Comparison of ENCODE assay signal across 17 cellular contexts in the genomic region with DNA sequence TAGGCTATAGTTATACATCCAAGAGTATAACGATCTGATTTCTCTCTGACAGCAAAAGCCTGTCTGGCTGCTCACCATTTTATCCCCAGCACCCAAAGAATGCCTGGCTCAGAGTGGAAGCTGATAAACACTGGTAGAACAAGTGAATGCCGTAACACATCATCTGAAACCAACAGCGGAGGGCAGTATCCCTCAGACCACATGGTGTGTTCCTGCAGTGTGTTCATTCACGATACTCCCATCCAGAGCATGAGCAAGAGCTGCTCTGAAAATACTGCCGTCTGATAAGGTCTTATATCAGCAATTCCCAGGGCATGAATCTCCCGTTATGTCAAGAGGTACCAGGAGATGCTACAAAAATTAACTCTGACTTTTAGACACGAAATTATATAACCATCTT.
A peak's percentile ranks its signal among the peaks of the same experiment; 100 is the strongest.
DNase-seq lines count a peak whose midpoint lies in the region; ATAC-seq and TF ChIP-seq lines count a peak whose summit lies in the region.
"Had no signal": no experiment of that assay in that cellular context is flagged by ENCODE, and none has a peak within 500 bp of the region (broad histone marks: within the 10 kb centered on the region; RNA-seq: fewer than 3 reads in every experiment).

No MANE protein-coding gene starts in this region.

- no peak overlapping the region for H3K9ac ChIP-seq in mesendoderm (ENCODE audit: low read length)

- no peak overlapping the region for H2BK5ac ChIP-seq in mesendoderm (ENCODE audit: low read length)

- no peaks in the 10 kb centered on the region for H3K9me3 ChIP-seq in stomach
- H3K9me3 ChIP-seq: breast epithelium, SJCRH30 had no signal

- H2AK5ac ChIP-seq in mesendoderm (ENCODE audit: low read length), result no peak overlapping the region

- ATAC-seq in HG03280 (IDR thresholded peaks at IDR 0.05; ENCODE audit: unreplicated experiment), result no peak
- ATAC-seq in activated CD8-positive, alpha-beta T cell treated with anti-CD3 and anti-CD28 coated beads, Interleukin-2, amount 10 ng/mL, durations not matched to agents 7 days and 5 days, result no peak
- ATAC-seq: activated naive CD4-positive, alpha-beta T cell treated with anti-CD3 and anti-CD28 coated beads, Interleukin-2, amount 50 U/mL, for 72 hours; effector memory CD8-positive, alpha-beta T cell; naive thymus-derived CD8-positive, alpha-beta T cell had no signal

- no peak for TF ChIP-seq POLR2A in stomach (IDR thresholded peaks at IDR 0.05)

- H3K4me1 ChIP-seq in mesendoderm (ENCODE audit: control insufficient read depth, low read depth, low read length) (peaks cover 10% of the 10 kb centered on the region), stomach (peaks cover 0 to 24% (median 4%) of the 10 kb centered on the region in 4 donors)
- H3K4me1 ChIP-seq: breast epithelium, SJCRH30 had no signal

- H3K4me3 Mint-ChIP-seq in activated CD8-positive, alpha-beta T cell treated with anti-CD3 and anti-CD28 coated beads, Interleukin-2, amount 10 ng/mL, durations not matched to agents 7 days and 5 days, result no peak overlapping the region
- H3K4me3 Mint-ChIP-seq: activated CD4-positive, alpha-beta T cell treated with anti-CD3 and anti-CD28 coated beads, Interleukin-2, amount 10 ng/mL, durations not matched to agents 24 days and 14 days; effector memory CD8-positive, alpha-beta T cell; naive thymus-derived CD8-positive, alpha-beta T cell had no signal

- no peaks in the 10 kb centered on the region for H3K4me1 Mint-ChIP-seq in activated CD8-positive, alpha-beta T cell treated with anti-CD3 and anti-CD28 coated beads, Interleukin-2, amount 10 ng/mL, durations not matched to agents 7 days and 5 days (ENCODE audit: low read depth)
- H3K4me1 Mint-ChIP-seq: activated CD4-positive, alpha-beta T cell treated with anti-CD3 and anti-CD28 coated beads, Interleukin-2, amount 10 ng/mL, durations not matched to agents 24 days and 14 days; naive thymus-derived CD8-positive, alpha-beta T cell had no signal

- no CpG with 5 or more reads among the region's 7 CpGs for WGBS in mesendoderm (ENCODE audit: extremely low coverage, insufficient coverage, low lambda C conversion rate)
- WGBS in stomach, 5 donors, result 31 to 59% (median 39%) methylated on average over 7 of the region's 7 CpGs

- H4K8ac ChIP-seq in mesendoderm (ENCODE audit: low read depth, low read length), result no peak overlapping the region

- H3K4me3 ChIP-seq in choroid plexus epithelial cell (ENCODE audit: low read depth, low read length) (no peak overlapping the region), mesendoderm (ENCODE audit: low read length) (no peak overlapping the region), stomach (no peak overlapping the region)
- H3K4me3 ChIP-seq: breast epithelium, SJCRH30 had no signal

- POLR2A ChIA-PET in activated CD8-positive, alpha-beta T cell treated with anti-CD3 and anti-CD28 coated beads, Interleukin-2, amount 10 ng/mL, durations not matched to agents 7 days and 5 days (lab: Charles Lee), result no interaction called here

- no peak overlapping the region for H3K4ac ChIP-seq in mesendoderm (ENCODE audit: low read depth, low read length)

- H3K23ac ChIP-seq in mesendoderm (ENCODE audit: low read length), result no peak overlapping the region

- H3K27me3 ChIP-seq in mesendoderm (ENCODE audit: insufficient read depth, low read length, poor library complexity) (no peaks in the 10 kb centered on the region), stomach (no peaks in the 10 kb centered on the region)
- H3K27me3 ChIP-seq: breast epithelium, SJCRH30 had no signal

- CTCF ChIA-PET in activated CD8-positive, alpha-beta T cell treated with anti-CD3 and anti-CD28 coated beads, Interleukin-2, amount 10 ng/mL, durations not matched to agents 7 days and 5 days (lab: Charles Lee), result interaction anchor here (1.4 kb wide), 1 partner anchor 39 kb away, joined by 3 read pairs; no protein-coding TSS in a partner anchor

- H3K56ac ChIP-seq in mesendoderm (ENCODE audit: low read length), result no peak overlapping the region

- TF ChIP-seq EP300 in stomach (IDR thresholded peaks at IDR 0.05), result no peak

- no peaks in the 10 kb centered on the region for H3K9me3 Mint-ChIP-seq in activated CD8-positive, alpha-beta T cell treated with anti-CD3 and anti-CD28 coated beads, Interleukin-2, amount 10 ng/mL, durations not matched to agents 7 days and 5 days (ENCODE audit: insufficient read depth)
- H3K9me3 Mint-ChIP-seq: activated CD4-positive, alpha-beta T cell treated with anti-CD3 and anti-CD28 coated beads, Interleukin-2, amount 10 ng/mL, durations not matched to agents 24 days and 14 days; activated naive CD4-positive, alpha-beta T cell treated with anti-CD3 and anti-CD28 coated beads, Interleukin-2, amount 50 U/mL, for 72 hours; effector memory CD8-positive, alpha-beta T cell; naive thymus-derived CD8-positive, alpha-beta T cell had no signal

- H3K4me2 ChIP-seq in mesendoderm (ENCODE audit: low read length), result no peak overlapping the region

- H3K27me3 Mint-ChIP-seq in activated CD8-positive, alpha-beta T cell treated with anti-CD3 and anti-CD28 coated beads, Interleukin-2, amount 10 ng/mL, durations not matched to agents 7 days and 5 days (ENCODE audit: low read depth), result peaks cover 6% of the 10 kb centered on the region

- H4K5ac ChIP-seq in mesendoderm (ENCODE audit: low read length), result no peak overlapping the region

- H3K27ac ChIP-seq in mesendoderm (ENCODE audit: low read depth, low read length), result no peak overlapping the region
- H3K27ac ChIP-seq in stomach, result no peak overlapping the region
- H3K27ac ChIP-seq: breast epithelium, SJCRH30 had no signal

- H3K36me3 ChIP-seq in mesendoderm (ENCODE audit: control insufficient read depth, insufficient read depth, low read length) (no peaks in the 10 kb centered on the region), stomach (no peaks in the 10 kb centered on the region)
- H3K36me3 ChIP-seq: breast epithelium had no signal

- no peak overlapping the region for H2BK120ac ChIP-seq in mesendoderm (ENCODE audit: low read depth, low read length)

- intact Hi-C loops in stomach (cut with DNase I; ENCODE audit: low total_unique reads), result no loop called here

- no peaks in the 10 kb centered on the region for H3K36me3 Mint-ChIP-seq in activated CD8-positive, alpha-beta T cell treated with anti-CD3 and anti-CD28 coated beads, Interleukin-2, amount 10 ng/mL, durations not matched to agents 7 days and 5 days (ENCODE audit: low read depth)
- H3K36me3 Mint-ChIP-seq: activated naive CD4-positive, alpha-beta T cell treated with anti-CD3 and anti-CD28 coated beads, Interleukin-2, amount 50 U/mL, for 72 hours; naive thymus-derived CD8-positive, alpha-beta T cell had no signal

- no peaks in the 10 kb centered on the region for H3K79me2 ChIP-seq in mesendoderm (ENCODE audit: control insufficient read depth, insufficient read depth, low read length)

- H3K27ac Mint-ChIP-seq in activated CD8-positive, alpha-beta T cell treated with anti-CD3 and anti-CD28 coated beads, Interleukin-2, amount 10 ng/mL, durations not matched to agents 7 days and 5 days, result no peak overlapping the region
- H3K27ac Mint-ChIP-seq: activated CD4-positive, alpha-beta T cell treated with anti-CD3 and anti-CD28 coated beads, Interleukin-2, amount 10 ng/mL, durations not matched to agents 24 days and 14 days; activated naive CD4-positive, alpha-beta T cell treated with anti-CD3 and anti-CD28 coated beads, Interleukin-2, amount 50 U/mL, for 72 hours; effector memory CD8-positive, alpha-beta T cell; naive thymus-derived CD8-positive, alpha-beta T cell had no signal

- no peaks in the 10 kb centered on the region for H3K79me1 ChIP-seq in mesendoderm (ENCODE audit: low read length)

- DNase-seq in Ammon's horn (ENCODE audit: low spot score), result peak; percentile 86
- peak; percentile 7 for DNase-seq in NCI-H69 (lab: John Stamatoyannopoulos, UW)
- DNase-seq in choroid plexus epithelial cell (ENCODE audit: low read depth), result peak; percentile 41
- DNase-seq in mesendoderm, result peak; percentile 26
- DNase-seq in stomach, result no peak
- no peak for DNase-seq in epidermal melanocyte (ENCODE audit: insufficient read length, low spot score)
- DNase-seq in activated CD8-positive, alpha-beta T cell treated with anti-CD3 and anti-CD28 coated beads, Interleukin-2, amount 10 ng/mL, durations not matched to agents 7 days and 5 days, result no peak
- DNase-seq: activated CD4-positive, alpha-beta T cell treated with anti-CD3 and anti-CD28 coated beads, Interleukin-2, amount 10 ng/mL, durations not matched to agents 24 days and 14 days; activated T-cell treated with anti-CD3 and anti-CD28 coated beads, Interleukin-2, amount 50 U/mL, for 1 hour; effector memory CD8-positive, alpha-beta T cell; naive thymus-derived CD8-positive, alpha-beta T cell; NCI-H1436 treated with DMSO at 0.1 percent for 48 hours; NCI-H345; SJCRH30 had no signal

- no peak overlapping the region for H3K18ac ChIP-seq in mesendoderm (ENCODE audit: low read length)

- no peak for TF ChIP-seq CTCF in choroid plexus epithelial cell (conservative IDR thresholded peaks at IDR 0.05; ENCODE audit: low read depth, low read length)
- no peak for TF ChIP-seq CTCF in stomach (IDR thresholded peaks at IDR 0.05)

- no peak overlapping the region for H2BK15ac ChIP-seq in mesendoderm (replicated peaks; ENCODE audit: low read depth)

Comparison
In these comparisons a context has a peak if more than half of its experiments do, and no peak if none do; other contexts are left out.
1. DNase-seq: peak in Ammon's horn (single experiment), NCI-H69 (single experiment), choroid plexus epithelial cell (single experiment) and mesendoderm (single experiment); none in stomach (single experiment), epidermal melanocyte (single experiment) and activated CD8-positive, alpha-beta T cell treated with anti-CD3 and anti-CD28 coated beads, Interleukin-2, amount 10 ng/mL, durations not matched to agents 7 days and 5 days (single experiment).